ENCODE assay signal across 30 cellular contexts in the genomic region with DNA sequence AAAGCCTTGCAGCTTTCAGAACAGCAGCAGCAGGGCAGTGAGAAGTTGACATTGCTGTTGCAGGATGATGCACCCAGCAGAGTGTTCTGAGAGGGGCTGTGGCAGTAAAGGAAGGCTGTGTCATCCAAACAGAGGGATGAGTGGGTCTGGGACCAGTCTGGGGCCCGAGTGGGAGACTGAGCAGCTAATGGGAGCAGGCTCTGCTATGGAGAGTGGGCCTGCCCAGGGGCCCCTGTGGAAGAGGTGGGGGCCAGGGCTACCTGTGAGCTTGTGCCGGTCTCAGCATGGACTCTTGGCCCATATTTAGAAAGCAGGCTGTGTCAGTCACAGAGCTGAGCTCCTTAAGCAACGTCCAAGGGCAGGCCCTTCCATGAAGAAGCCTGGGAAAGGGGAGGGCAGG. TPM values are rescaled to one million over a fixed set of nuclear protein-coding genes. Genes with fewer than 3 reads are reported as not detected.
"Had no signal": no experiment of that assay in that cellular context is flagged by ENCODE, and none has a peak within 500 bp of the region (broad histone marks: within the 10 kb centered on the region; RNA-seq: fewer than 3 reads in every experiment).

No MANE protein-coding gene starts in this region.

- H3K4me3 ChIP-seq: esophagus squamous epithelium, gastroesophageal sphincter had no signal

- H3K4me1 ChIP-seq: gastroesophageal sphincter had no signal

- H3K36me3 Mint-ChIP-seq: activated CD4-positive, alpha-beta memory T cell treated with anti-CD3 and anti-CD28 coated beads for 36 hours; activated CD8-positive, alpha-beta memory T cell treated with anti-CD3 and anti-CD28 coated beads, Interleukin-2, amount 10 ng/mL, durations not matched to agents 7 days and 5 days; activated naive CD4-positive, alpha-beta T cell treated with anti-CD3 and anti-CD28 coated beads, Interleukin-2, amount 50 U/mL, for 24 hours; activated naive CD8-positive, alpha-beta T cell treated with anti-CD3 and anti-CD28 coated beads for 36 hours had no signal

- ATAC-seq: activated CD4-positive, alpha-beta T cell treated with anti-CD3 and anti-CD28 coated beads for 36 hours; activated CD8-positive, alpha-beta memory T cell treated with anti-CD3 and anti-CD28 coated beads, Interleukin-2, amount 10 ng/mL, durations not matched to agents 7 days and 5 days; activated CD8-positive, alpha-beta T cell treated with anti-CD3 and anti-CD28 coated beads, Interleukin-2, amount 10 ng/mL, durations not matched to agents 7 days and 5 days; gastroesophageal sphincter had no signal

- H3K27me3 ChIP-seq: esophagus squamous epithelium, gastroesophageal sphincter had no signal

- H3K9me3 ChIP-seq: esophagus squamous epithelium, gastroesophageal sphincter had no signal

- H3K27ac ChIP-seq: brain microvascular endothelial cell, epithelial cell of prostate, esophagus squamous epithelium, gastroesophageal sphincter had no signal

- H3K9me3 Mint-ChIP-seq: activated CD4-positive, alpha-beta memory T cell treated with anti-CD3 and anti-CD28 coated beads for 36 hours; activated CD4-positive, alpha-beta T cell treated with anti-CD3 and anti-CD28 coated beads, Interleukin-2, amount 10 ng/mL, durations not matched to agents 24 days and 14 days; activated naive CD4-positive, alpha-beta T cell treated with anti-CD3 and anti-CD28 coated beads for 36 hours; activated naive CD4-positive, alpha-beta T cell treated with anti-CD3 and anti-CD28 coated beads, Interleukin-2, amount 50 U/mL, for 24 hours; activated naive CD8-positive, alpha-beta T cell treated with anti-CD3 and anti-CD28 coated beads for 36 hours; activated T-helper 1 cell treated with anti-CD3 and anti-CD28 coated beads, Interleukin-12 subunit alpha, Interleukin-12 subunit beta, Interleukin-2, Interleukin-4 antibody, amounts not matched to agents 30 ng/mL and 10 ng/mL and 1 ng/mL, durations not matched to agents 14 hours and 24 hours and 36 hours; activated T-helper 2 cell treated with anti-CD3 and anti-CD28 coated beads, Interferon-gamma antibody, Interleukin-2, Interleukin-4, amounts not matched to agents 10 μg/mL and 5 μg/mL and 100 μg/mL, durations not matched to agents 14 hours and 24 hours and 36 hours; central memory CD8-positive, alpha-beta T cell had no signal

- H3K27ac Mint-ChIP-seq: activated CD4-positive, alpha-beta memory T cell treated with anti-CD3 and anti-CD28 coated beads for 36 hours; activated CD4-positive, alpha-beta T cell treated with anti-CD3 and anti-CD28 coated beads for 36 hours; activated CD4-positive, alpha-beta T cell treated with anti-CD3 and anti-CD28 coated beads, Interleukin-2, amount 10 ng/mL, durations not matched to agents 24 days and 14 days; activated CD8-positive, alpha-beta memory T cell treated with anti-CD3 and anti-CD28 coated beads, Interleukin-2, amount 10 ng/mL, durations not matched to agents 7 days and 5 days; activated CD8-positive, alpha-beta T cell treated with anti-CD3 and anti-CD28 coated beads, Interleukin-2, amount 10 ng/mL, durations not matched to agents 7 days and 5 days; activated naive CD4-positive, alpha-beta T cell treated with anti-CD3 and anti-CD28 coated beads for 36 hours; activated naive CD4-positive, alpha-beta T cell treated with anti-CD3 and anti-CD28 coated beads, Interleukin-2, amount 50 U/mL, for 24 hours; activated naive CD8-positive, alpha-beta T cell treated with anti-CD3 and anti-CD28 coated beads for 36 hours; activated T-helper 1 cell treated with anti-CD3 and anti-CD28 coated beads, Interleukin-12 subunit alpha, Interleukin-12 subunit beta, Interleukin-2, Interleukin-4 antibody, amounts not matched to agents 30 ng/mL and 10 ng/mL and 1 ng/mL, durations not matched to agents 14 hours and 24 hours and 36 hours; activated T-helper 2 cell treated with anti-CD3 and anti-CD28 coated beads, Interferon-gamma antibody, Interleukin-2, Interleukin-4, amounts not matched to agents 10 μg/mL and 5 μg/mL and 100 μg/mL, durations not matched to agents 14 hours and 24 hours and 36 hours had no signal

- H3K27me3 Mint-ChIP-seq: activated naive CD4-positive, alpha-beta T cell treated with anti-CD3 and anti-CD28 coated beads, Interleukin-2, amount 50 U/mL, for 24 hours had no signal

- H3K4me1 Mint-ChIP-seq: activated CD4-positive, alpha-beta T cell treated with anti-CD3 and anti-CD28 coated beads for 36 hours; activated CD4-positive, alpha-beta T cell treated with anti-CD3 and anti-CD28 coated beads, Interleukin-2, amount 10 ng/mL, durations not matched to agents 24 days and 14 days; activated CD8-positive, alpha-beta memory T cell treated with anti-CD3 and anti-CD28 coated beads, Interleukin-2, amount 10 ng/mL, durations not matched to agents 7 days and 5 days; activated naive CD4-positive, alpha-beta T cell treated with anti-CD3 and anti-CD28 coated beads, Interleukin-2, amount 50 U/mL, for 24 hours; activated naive CD8-positive, alpha-beta T cell treated with anti-CD3 and anti-CD28 coated beads for 36 hours; central memory CD8-positive, alpha-beta T cell had no signal

- H3K4me3 Mint-ChIP-seq: activated CD4-positive, alpha-beta memory T cell treated with anti-CD3 and anti-CD28 coated beads for 36 hours; activated CD4-positive, alpha-beta T cell treated with anti-CD3 and anti-CD28 coated beads for 36 hours; activated CD4-positive, alpha-beta T cell treated with anti-CD3 and anti-CD28 coated beads, Interleukin-2, amount 10 ng/mL, durations not matched to agents 24 days and 14 days; activated CD8-positive, alpha-beta memory T cell treated with anti-CD3 and anti-CD28 coated beads, Interleukin-2, amount 10 ng/mL, durations not matched to agents 7 days and 5 days; activated CD8-positive, alpha-beta T cell treated with anti-CD3 and anti-CD28 coated beads, Interleukin-2, amount 10 ng/mL, durations not matched to agents 7 days and 5 days; activated naive CD4-positive, alpha-beta T cell treated with anti-CD3 and anti-CD28 coated beads for 36 hours; activated naive CD4-positive, alpha-beta T cell treated with anti-CD3 and anti-CD28 coated beads, Interleukin-2, amount 50 U/mL, for 24 hours; activated naive CD8-positive, alpha-beta T cell treated with anti-CD3 and anti-CD28 coated beads for 36 hours; activated T-helper 1 cell treated with anti-CD3 and anti-CD28 coated beads, Interleukin-12 subunit alpha, Interleukin-12 subunit beta, Interleukin-2, Interleukin-4 antibody, amounts not matched to agents 30 ng/mL and 10 ng/mL and 1 ng/mL, durations not matched to agents 14 hours and 24 hours and 36 hours; central memory CD8-positive, alpha-beta T cell had no signal

- H3K36me3 ChIP-seq: brain microvascular endothelial cell, esophagus squamous epithelium, gastroesophageal sphincter had no signal

- DNase-seq: activated CD4-positive, alpha-beta memory T cell treated with anti-CD3 and anti-CD28 coated beads for 36 hours; activated CD4-positive, alpha-beta T cell treated with anti-CD3 and anti-CD28 coated beads for 36 hours; activated CD4-positive, alpha-beta T cell treated with anti-CD3 and anti-CD28 coated beads, Interleukin-2, amount 10 ng/mL, durations not matched to agents 24 days and 14 days; activated CD4-positive, CD25-positive, alpha-beta regulatory T cell; activated CD4-positive, CD25-positive, alpha-beta regulatory T cell treated with anti-CD3 and anti-CD28 coated beads, Interleukin-2, amount 50 U/mL, for 72 hours; activated CD8-positive, alpha-beta memory T cell treated with anti-CD3 and anti-CD28 coated beads, Interleukin-2, amount 10 ng/mL, durations not matched to agents 7 days and 5 days; activated CD8-positive, alpha-beta memory T cell treated with anti-CD3 and anti-CD28 coated beads, Interleukin-2, amount 50 U/mL, for 4 hours; activated CD8-positive, alpha-beta T cell treated with anti-CD3 and anti-CD28 coated beads, Interleukin-2, amount 10 ng/mL, durations not matched to agents 7 days and 5 days; activated effector memory CD4-positive, alpha-beta T cell treated with anti-CD3 and anti-CD28 coated beads, Interleukin-2, amount 50 U/mL, for 16 hours; activated naive CD4-positive, alpha-beta T cell treated with anti-CD3 and anti-CD28 coated beads for 36 hours; activated naive CD8-positive, alpha-beta T cell treated with anti-CD3 and anti-CD28 coated beads for 36 hours; activated T-cell treated with anti-CD3 and anti-CD28 coated beads, Interleukin-2, amount 50 U/mL, for 1 hour; activated T-cell treated with anti-CD3 and anti-CD28 coated beads, Interleukin-2, amount 50 U/mL, for 48 hours; amniotic stem cell; anterior cingulate cortex; brain microvascular endothelial cell; cortex of kidney; dermis blood vessel endothelial cell; effector CD4-positive, alpha-beta T cell; esophagus squamous epithelium; foreskin melanocyte; T-helper 2 cell had no signal

RNA-seq across cellular contexts. Expression of a gene that starts 26.0 kb away (rescaled TPM):
- total RNA-seq: activated CD8-positive, alpha-beta T cell treated with anti-CD3 and anti-CD28 coated beads, Interleukin-2, amount 10 ng/mL, durations not matched to agents 7 days and 5 days; activated naive CD8-positive, alpha-beta T cell treated with anti-CD3 and anti-CD28 coated beads for 36 hours; cerebellum; glomerular endothelial cell had no signal
